In genomic region chr9:69923972-69924371, GRCh38 we compare ENCODE assay signal across 29 cellular contexts.
"Had no signal": no experiment of that assay in that cellular context is flagged by ENCODE, and none has a peak within 500 bp of the region (broad histone marks: within the 10 kb centered on the region; RNA-seq: fewer than 3 reads in every experiment).

No MANE protein-coding gene starts in this region.

- H3K4me1 ChIP-seq: ascending aorta, body of pancreas, breast epithelium had no signal

- H3K9me3 ChIP-seq: ascending aorta, body of pancreas, breast epithelium, MG63 had no signal

- H3K36me3 ChIP-seq: ascending aorta, breast epithelium, MG63, WERI-Rb-1 had no signal

- DNase-seq: activated CD4-positive, alpha-beta T cell treated with anti-CD3 and anti-CD28 coated beads, Interleukin-2, amount 10 ng/mL, durations not matched to agents 24 days and 14 days; activated CD4-positive, alpha-beta T cell treated with anti-CD3 and anti-CD28 coated beads, Interleukin-2, amount 50 U/mL, for 4 hours; activated CD8-positive, alpha-beta T cell treated with anti-CD3 and anti-CD28 coated beads, Interleukin-2, amount 10 ng/mL, durations not matched to agents 7 days and 5 days; activated gamma-delta T cell; activated naive CD4-positive, alpha-beta T cell treated with Interleukin-2 at 50 U/mL for 16 hours; activated naive CD8-positive, alpha-beta T cell treated with anti-CD3 and anti-CD28 coated beads, Interleukin-2, amount 10 ng/mL, durations not matched to agents 7 days and 5 days; activated T-cell treated with anti-CD3 and anti-CD28 coated beads, Interleukin-2, amount 50 U/mL, for 24 hours; amygdala; body of pancreas; Kasumi-1; KG1; MG63; NCI-H1048; NCI-H1105 treated with DMSO at 0.1 percent for 48 hours; NCI-H1436; NCI-H1694; NCI-H1930; NCI-H2081 treated with DMSO at 0.1 percent for 48 hours; NCI-H2171 treated with DMSO at 0.1 percent for 48 hours; NCI-H226; NCI-H446 treated with DMSO at 0.1 percent for 48 hours; NCI-H524; NK-92 treated with Interleukin-12 subunit alpha and Interleukin-12 subunit beta, amount 100 ng/mL, for 24 hours; PC-9; Right ventricle myocardium superior; T1000; WERI-Rb-1 had no signal

- H3K27ac ChIP-seq: ascending aorta, body of pancreas, breast epithelium, PC-9, WERI-Rb-1 had no signal

- H3K27me3 ChIP-seq: ascending aorta, body of pancreas, breast epithelium, MG63 had no signal

- H3K4me3 ChIP-seq: ascending aorta, body of pancreas, breast epithelium, MG63, PC-9 had no signal
